8 cellular contexts compared by ENCODE assay signal in the genomic region with DNA sequence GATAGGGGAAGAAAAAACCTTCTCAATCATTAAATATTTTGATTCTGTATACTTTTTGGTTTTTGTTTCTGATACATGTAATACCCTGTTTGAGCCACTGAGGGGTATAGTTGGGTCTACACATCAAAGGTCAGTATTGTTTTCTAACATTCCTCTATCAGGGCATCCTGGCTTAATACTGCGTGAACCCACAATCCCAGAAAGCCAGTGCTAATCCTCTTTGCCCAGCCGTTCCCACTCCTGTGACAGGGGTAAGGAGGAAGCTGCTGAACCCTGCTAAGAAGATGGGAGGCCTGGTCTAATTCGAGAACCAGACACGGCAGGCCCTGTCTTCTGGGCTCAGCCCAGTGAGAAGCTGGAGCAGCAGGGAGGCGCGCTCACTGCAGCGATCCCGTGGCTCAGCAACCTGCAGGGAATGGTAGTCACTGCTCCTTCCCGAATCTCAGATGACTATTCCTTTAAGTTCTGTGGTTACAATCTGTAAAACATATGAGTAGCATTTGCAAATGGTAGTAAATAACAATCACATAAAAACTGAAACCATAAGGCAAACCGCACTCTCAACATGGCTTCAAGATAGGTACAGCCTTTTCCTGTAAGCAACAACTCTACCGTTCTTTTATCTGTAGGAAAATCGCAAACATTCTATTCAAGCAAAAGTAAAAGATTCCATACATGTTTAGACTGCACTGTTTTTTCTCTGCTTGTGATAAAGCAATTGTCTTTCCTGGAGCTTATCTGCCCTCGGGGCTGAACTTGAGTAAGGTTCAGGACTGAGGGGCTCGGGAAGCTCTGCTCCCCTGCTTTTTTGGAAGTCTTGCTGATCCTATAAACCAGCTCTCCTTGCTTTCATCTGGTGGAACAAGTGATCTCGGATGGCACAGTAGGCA.
DNase-seq lines count a peak whose midpoint lies in the region; ATAC-seq, FAIRE-seq and TF ChIP-seq lines count a peak whose summit lies in the region.

No MANE protein-coding gene starts in this region.

- H3K4me3 Mint-ChIP-seq in chondrocyte (ENCODE audit: unreplicated experiment) = peak overlapping the region; percentile 32

- DNase-seq in AML-193 (lab: John Stamatoyannopoulos, UW) = peak; percentile 20
- peak; percentile 88 to 96 for DNase-seq in NCI-H524 (lab: John Stamatoyannopoulos, UW)
- no peak for DNase-seq in chondrocyte (ENCODE audit: low spot score)
- peak in 1 of 3 donors; percentile 27 for DNase-seq in right lobe of liver
- peak; percentile 37 for DNase-seq in urothelium cell line (ENCODE audit: low spot score)
- no peak for DNase-seq in RPMI8226
- DNase-seq in lower leg skin (ENCODE audit: low spot score in 2 of 2) = no peak

- peak overlapping the region; percentile 80 for H3K27ac Mint-ChIP-seq in chondrocyte (ENCODE audit: unreplicated experiment)

- ATAC-seq in GM19397 (IDR thresholded peaks at IDR 0.05; ENCODE audit: unreplicated experiment) = peak; percentile 72
- ATAC-seq in right lobe of liver = peak; percentile 49 to 83 (median 80)

- no peak for FAIRE-seq in urothelium cell line (lab: Jason Lieb, UNC)

- no peaks in the 10 kb centered on the region for H3K9me3 Mint-ChIP-seq in chondrocyte (ENCODE audit: low read depth)

- no peaks in the 10 kb centered on the region for H3K27me3 ChIP-seq in right lobe of liver

- H3K4me1 Mint-ChIP-seq in chondrocyte (ENCODE audit: low read depth) = peaks cover 43% of the 10 kb centered on the region

- TF ChIP-seq CTCF in chondrocyte (IDR thresholded peaks at IDR 0.05) = peak; percentile 86
- peak; percentile 16 to 28 (median 19) for TF ChIP-seq CTCF in right lobe of liver (IDR thresholded peaks at IDR 0.05)
- no peak for TF ChIP-seq CTCF in lower leg skin (IDR thresholded peaks at IDR 0.05)

- peaks cover 2% of the 10 kb centered on the region for H3K36me3 Mint-ChIP-seq in chondrocyte (ENCODE audit: low read depth)

- H3K4me1 ChIP-seq in right lobe of liver = no peaks in the 10 kb centered on the region

- WGBS in right lobe of liver (ENCODE audit: insufficient coverage, low coverage, low lambda C conversion rate, missing lambda C conversion rate) = 27% methylated on average over 11 of the region's 15 CpGs
- WGBS in lower leg skin, 2 donors = 49 to 52% methylated on average over 15 of the region's 15 CpGs

- TF ChIP-seq POLR2A in right lobe of liver (IDR thresholded peaks at IDR 0.05) (no peak), lower leg skin (IDR thresholded peaks at IDR 0.05) (no peak)

- no peaks in the 10 kb centered on the region for H3K9me3 ChIP-seq in right lobe of liver

- no peak overlapping the region for H3K27ac ChIP-seq in right lobe of liver

- no peak overlapping the region for H3K4me3 ChIP-seq in right lobe of liver
- H3K4me3 ChIP-seq in lower leg skin (ENCODE audit: low read depth, poor library complexity, severe bottlenecking) = no peak overlapping the region

- H3K36me3 ChIP-seq in right lobe of liver = no peaks in the 10 kb centered on the region

- no peaks in the 10 kb centered on the region for H3K27me3 Mint-ChIP-seq in chondrocyte (ENCODE audit: low read depth)

- intact Hi-C loops in right lobe of liver (cut with DNase I) = no loop called here
- intact Hi-C loops in lower leg skin (cut with DNase I; ENCODE audit: low total_unique reads) = no loop called here

Comparison
In these comparisons a context has a peak if more than half of its experiments do, and no peak if none do; other contexts are left out.
1. DNase-seq: peak in AML-193 (2 of 2), NCI-H524 (2 of 2) and urothelium cell line (single experiment); none in chondrocyte (single experiment), RPMI8226 (single experiment) and lower leg skin (0 of 2).
2. CTCF ChIP-seq: peak in chondrocyte (single experiment) and right lobe of liver (4 of 4); none in lower leg skin (0 of 3).